In genomic region chr1:115284209-115284608, GRCh38 we compare ENCODE assay signal across 20 cellular contexts. TPM values are rescaled to one million over a fixed set of nuclear protein-coding genes. Genes with fewer than 3 reads are reported as not detected.
DNase-seq lines count a peak whose midpoint lies in the region; ATAC-seq and TF ChIP-seq lines count a peak whose summit lies in the region.
"Had no signal": no experiment of that assay in that cellular context is flagged by ENCODE, and none has a peak within 500 bp of the region (broad histone marks: within the 10 kb centered on the region; RNA-seq: fewer than 3 reads in every experiment).

No MANE protein-coding gene starts in this region.

- H3K4me3 ChIP-seq in adipocyte (ENCODE audit: low read length): peak overlapping the region; percentile 73
- H3K4me3 ChIP-seq in sigmoid colon: no peak overlapping the region
- no peak overlapping the region for H3K4me3 ChIP-seq in upper lobe of right lung
- H3K4me3 ChIP-seq in H7 (ENCODE audit: insufficient read depth, low read depth, low read length): no peak overlapping the region

- H3K27me3 ChIP-seq in adipocyte (replicated peaks; ENCODE audit: control insufficient read depth, insufficient read depth, low read length) (no peaks in the 10 kb centered on the region), sigmoid colon (no peaks in the 10 kb centered on the region), upper lobe of right lung (no peaks in the 10 kb centered on the region), H7 (ENCODE audit: control insufficient read depth, insufficient read depth, low read length) (no peaks in the 10 kb centered on the region)

- WGBS in sigmoid colon, 2 donors: 86 to 90% methylated on average over 6 of the region's 6 CpGs

- no peak for TF ChIP-seq CTCF in sigmoid colon (IDR thresholded peaks at IDR 0.05)
- TF ChIP-seq CTCF in upper lobe of right lung (IDR thresholded peaks at IDR 0.05): no peak

- peak overlapping the region; percentile 90 for H3K9ac ChIP-seq in adipocyte (ENCODE audit: low read length)
- H3K9ac ChIP-seq: parathyroid adenoma had no signal

- H3K27ac ChIP-seq in sigmoid colon: peak overlapping the region; percentile 60 to 82 (median 71)
- peak overlapping the region; percentile 73 for H3K27ac ChIP-seq in upper lobe of right lung

- in situ Hi-C loops in G401 (cut with HindIII; ENCODE audit: low sequenced_read_pairs): no loop called here

- DNase-seq in adipocyte (ENCODE audit: low read depth) (peak; percentile 64), fibroblast of the conjunctiva (ENCODE audit: low read depth) (peak; percentile 80), sigmoid colon (no peak), upper lobe of right lung (no peak), H7 (no peak), G401 (ENCODE audit: low spot score) (no peak)
- DNase-seq: activated CD4-positive, alpha-beta T cell treated with anti-CD3 and anti-CD28 coated beads for 48 hours; activated CD8-positive, alpha-beta memory T cell treated with anti-CD3 and anti-CD28 coated beads, Interleukin-2, amount 10 ng/mL, durations not matched to agents 7 days and 5 days; activated naive CD8-positive, alpha-beta T cell treated with anti-CD3 and anti-CD28 coated beads for 36 hours; CD4-positive, alpha-beta T cell; GOT3; KBM-7; kidney glomerular epithelial cell; NCI-H69; SIG-M5; T-cell had no signal

- peak in 2 of 4 donors; percentile 13 to 22 for TF ChIP-seq EP300 in sigmoid colon (IDR thresholded peaks at IDR 0.05)

- intact Hi-C loops in sigmoid colon (cut with DNase I): no loop called here
- intact Hi-C loops in upper lobe of right lung (cut with DNase I): no loop called here

- no peaks in the 10 kb centered on the region for H3K9me3 ChIP-seq in adipocyte (ENCODE audit: control insufficient read depth, low read length)
- no peaks in the 10 kb centered on the region for H3K9me3 ChIP-seq in sigmoid colon
- no peaks in the 10 kb centered on the region for H3K9me3 ChIP-seq in upper lobe of right lung

- TF ChIP-seq POLR2A in sigmoid colon (IDR thresholded peaks at IDR 0.05): no peak

- ATAC-seq in upper lobe of right lung (no peak), HG02759 (IDR thresholded peaks at IDR 0.05; ENCODE audit: unreplicated experiment) (no peak)
- ATAC-seq: activated CD8-positive, alpha-beta memory T cell treated with anti-CD3 and anti-CD28 coated beads, Interleukin-2, amount 10 ng/mL, durations not matched to agents 7 days and 5 days; natural killer cell treated with Interleukin-12 subunit alpha and Interleukin-12 subunit beta and Interleukin-15 and Interleukin-18, amount 100 ng/mL, for 72 hours; T-cell had no signal

- H3K4me1 ChIP-seq in adipocyte (ENCODE audit: control insufficient read depth, insufficient read depth, low read length) (peaks cover 66% of the 10 kb centered on the region), sigmoid colon (peaks cover 0 to 8% (median 2%) of the 10 kb centered on the region in 4 donors), upper lobe of right lung (no peaks in the 10 kb centered on the region)
- H3K4me1 ChIP-seq: parathyroid adenoma had no signal

- peaks cover 21% of the 10 kb centered on the region for H3K36me3 ChIP-seq in adipocyte (ENCODE audit: control insufficient read depth, insufficient read depth, low read length, severe bottlenecking)
- peaks cover 0 to 4% (median 0%) of the 10 kb centered on the region in 4 donors for H3K36me3 ChIP-seq in sigmoid colon
- H3K36me3 ChIP-seq in upper lobe of right lung: no peaks in the 10 kb centered on the region
- H3K36me3 ChIP-seq in H7 (replicated peaks; ENCODE audit: control insufficient read depth, insufficient read depth, low read length): no peaks in the 10 kb centered on the region

RNA-seq across cellular contexts. Expression of gene NGF, which starts 53.8 kb away (rescaled TPM):
- total RNA-seq in sigmoid colon (1 to 10 TPM in 3 of 4 donors, under 1 TPM in 1; 0.83 to 5.6 (median 4.7) TPM), upper lobe of right lung (1.0 TPM)
- 1 to 10 TPM in 1 of 3 donors, not detected in 2; 1.3 TPM for polyA plus RNA-seq in sigmoid colon
- 0.14 TPM in 1 of 2 replicates, not detected in the other for total RNA-seq in H7 (2014; rRNA removed; shearing (Covaris generic))
- total RNA-seq in G401 (2014; rRNA removed; shearing (Covaris generic)): 1.4 TPM in 1 of 2 replicates, not detected in the other
- total RNA-seq: activated CD8-positive, alpha-beta memory T cell treated with anti-CD3 and anti-CD28 coated beads, Interleukin-2, amount 10 ng/mL, durations not matched to agents 7 days and 5 days; activated naive CD8-positive, alpha-beta T cell treated with anti-CD3 and anti-CD28 coated beads for 36 hours; activated T-helper 2 cell treated with anti-CD3 and anti-CD28 coated beads, Interferon-gamma antibody, Interleukin-2, Interleukin-4, amounts not matched to agents 10 μg/mL and 5 μg/mL and 100 μg/mL, durations not matched to agents 14 hours and 24 hours and 36 hours; CD4-positive, alpha-beta T cell; natural killer cell treated with Interleukin-12 subunit alpha and Interleukin-12 subunit beta and Interleukin-15 and Interleukin-18, amount 100 ng/mL, for 72 hours; T-cell had no signal

Comparison
In these comparisons a context has a peak if more than half of its experiments do, and no peak if none do; other contexts are left out.
1. DNase-seq: peak in adipocyte (single experiment) and fibroblast of the conjunctiva (single experiment); none in sigmoid colon (single experiment), upper lobe of right lung (single experiment), H7 (single experiment) and G401 (single experiment).